ENCODE assay signal across 15 cellular contexts in the genomic region with DNA sequence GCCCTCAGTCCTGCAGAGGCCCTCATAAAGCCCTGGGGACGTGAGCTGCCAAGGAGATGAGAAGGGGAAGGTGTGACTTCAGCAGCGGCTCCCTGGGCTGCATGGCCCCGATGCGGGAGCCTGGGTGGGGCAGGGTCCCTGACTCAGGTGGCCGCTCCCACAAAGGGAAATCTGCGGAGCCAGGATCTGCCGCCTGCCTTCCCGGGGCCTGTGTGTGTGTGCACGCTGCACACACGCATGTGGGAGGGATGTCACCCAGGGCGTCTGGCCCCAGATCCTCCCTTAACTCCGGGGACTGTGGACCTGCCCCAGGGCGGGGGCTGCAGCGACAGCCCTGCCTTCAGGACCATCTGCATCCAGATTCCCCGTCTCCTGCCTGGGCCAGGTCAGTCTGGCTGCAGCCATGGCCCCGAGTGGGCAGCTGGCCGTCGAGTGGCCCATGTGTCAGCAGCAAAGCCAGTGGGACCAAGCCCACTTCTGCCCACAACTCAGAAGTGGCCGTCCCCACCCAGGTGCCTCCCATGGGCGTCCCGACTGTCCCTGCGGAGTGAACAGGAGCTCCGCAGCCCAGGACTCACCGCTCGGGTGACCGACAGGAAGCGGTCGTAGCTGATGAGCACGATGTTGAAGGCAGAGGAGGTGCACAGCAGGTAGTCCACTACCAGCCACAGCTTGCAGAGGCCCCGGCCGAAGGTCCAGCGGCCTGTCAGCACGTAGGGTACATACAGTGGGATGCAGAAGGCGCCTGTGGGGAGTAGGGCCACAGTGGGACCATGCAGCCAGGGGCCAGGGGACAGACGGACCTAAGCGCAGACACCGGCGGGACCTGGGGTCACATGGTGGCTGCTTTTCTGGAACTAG. TPM values are rescaled to one million over a fixed set of nuclear protein-coding genes. Genes with fewer than 3 reads are reported as not detected.
DNase-seq lines count a peak whose midpoint lies in the region; ATAC-seq and TF ChIP-seq lines count a peak whose summit lies in the region.
"Had no signal": no experiment of that assay in that cellular context is flagged by ENCODE, and none has a peak within 500 bp of the region (broad histone marks: within the 10 kb centered on the region; RNA-seq: fewer than 3 reads in every experiment).

No MANE protein-coding gene starts in this region.

- H3K27me3 ChIP-seq in GM23338 (ENCODE audit: insufficient read depth) (peaks cover 41% of the 10 kb centered on the region), iPS-18a (ENCODE audit: control insufficient read depth, insufficient read depth, low read length) (peaks cover 56% of the 10 kb centered on the region), testis (no peaks in the 10 kb centered on the region)

- H3F3A ChIP-seq in GM23338 (replicated peaks; ENCODE audit: low read depth): no peaks in the 10 kb centered on the region

- peaks cover 41% of the 10 kb centered on the region for H3K27me3 Mint-ChIP-seq in GM23338 (ENCODE audit: insufficient read depth, low read depth, poor library complexity)
- peaks cover 28% of the 10 kb centered on the region for H3K27me3 Mint-ChIP-seq in activated CD4-positive, alpha-beta memory T cell treated with anti-CD3 and anti-CD28 coated beads, Interleukin-2, amount 10 ng/mL, durations not matched to agents 7 days and 5 days

- no peaks in the 10 kb centered on the region for H3K36me3 ChIP-seq in GM23338 (ENCODE audit: insufficient read depth)
- H3K36me3 ChIP-seq in iPS-18a (ENCODE audit: control insufficient read depth, low read depth, low read length): no peaks in the 10 kb centered on the region
- no peaks in the 10 kb centered on the region for H3K36me3 ChIP-seq in testis (ENCODE audit: low read depth, missing control alignments)

- CTCF ChIA-PET in activated CD4-positive, alpha-beta memory T cell treated with anti-CD3 and anti-CD28 coated beads, Interleukin-2, amount 10 ng/mL, durations not matched to agents 7 days and 5 days (lab: Charles Lee): no interaction called here

- WGBS in testis, 2 donors: 59 to 66% methylated on average over 14 to 38 of the region's 38 CpGs

- no peak for TF ChIP-seq CTCF in GM23338 (conservative IDR thresholded peaks at IDR 0.05; ENCODE audit: low read depth in 2 of 2)
- no peak for TF ChIP-seq CTCF in VCaP (conservative IDR thresholded peaks at IDR 0.05)
- no peak for TF ChIP-seq CTCF in testis (IDR thresholded peaks at IDR 0.05)

- H3K27ac ChIP-seq in GM23338 (ENCODE audit: low read depth): no peak overlapping the region
- H3K27ac ChIP-seq in VCaP: peak overlapping the region; percentile 99
- H3K27ac ChIP-seq in iPS-18a (ENCODE audit: low read length): no peak overlapping the region
- H3K27ac ChIP-seq in testis: no peak overlapping the region

- POLR2A ChIA-PET in activated CD4-positive, alpha-beta memory T cell treated with anti-CD3 and anti-CD28 coated beads, Interleukin-2, amount 10 ng/mL, durations not matched to agents 7 days and 5 days (lab: Charles Lee): no interaction called here

- H3K9me2 ChIP-seq in GM23338 (ENCODE audit: insufficient read depth): no peaks in the 10 kb centered on the region

- ATAC-seq in GM23338 (no peak), GM19467 (IDR thresholded peaks at IDR 0.05; ENCODE audit: unreplicated experiment) (no peak)

- peak overlapping the region; percentile 74 for H3K4me3 Mint-ChIP-seq in GM23338
- no peak overlapping the region for H3K4me3 Mint-ChIP-seq in activated CD4-positive, alpha-beta memory T cell treated with anti-CD3 and anti-CD28 coated beads, Interleukin-2, amount 10 ng/mL, durations not matched to agents 7 days and 5 days
- H3K4me3 Mint-ChIP-seq: CD4-positive, alpha-beta T cell had no signal

- no peaks in the 10 kb centered on the region; the same call in 1 of the 2 replicates for H4K20me1 ChIP-seq in GM23338 (replicated peaks; ENCODE audit: insufficient read depth)

- no peaks in the 10 kb centered on the region for H3K79me2 ChIP-seq in GM23338 (replicated peaks; ENCODE audit: insufficient read depth)

- no peak for TF ChIP-seq POLR2A in testis (IDR thresholded peaks at IDR 0.05)

- H2AFZ ChIP-seq in GM23338: no peak overlapping the region

- peak overlapping the region; percentile 95; the same call in 1 of the 2 replicates for H3K4me2 ChIP-seq in GM23338

- H3K4me1 Mint-ChIP-seq in GM23338: peaks cover 13% of the 10 kb centered on the region
- H3K4me1 Mint-ChIP-seq in activated CD4-positive, alpha-beta memory T cell treated with anti-CD3 and anti-CD28 coated beads, Interleukin-2, amount 10 ng/mL, durations not matched to agents 7 days and 5 days: peaks cover 1% of the 10 kb centered on the region

- intact Hi-C loops in testis (cut with DNase I; ENCODE audit: low total_unique reads): no loop called here

- no peak overlapping the region for H3K9ac ChIP-seq in iPS-18a (ENCODE audit: low read length)

- H3K4me3 ChIP-seq in GM23338 (peak overlapping the region; percentile 75; the same call in 1 of the 2 replicates), iPS-18a (ENCODE audit: low read length) (peak overlapping the region; percentile 56), testis (no peak overlapping the region)

- H3K36me3 Mint-ChIP-seq in GM23338 (ENCODE audit: low read depth): no peaks in the 10 kb centered on the region
- H3K36me3 Mint-ChIP-seq in activated CD4-positive, alpha-beta memory T cell treated with anti-CD3 and anti-CD28 coated beads, Interleukin-2, amount 10 ng/mL, durations not matched to agents 7 days and 5 days (ENCODE audit: low read depth): no peaks in the 10 kb centered on the region

- H3K9me3 Mint-ChIP-seq in GM23338: no peaks in the 10 kb centered on the region
- H3K9me3 Mint-ChIP-seq in activated CD4-positive, alpha-beta memory T cell treated with anti-CD3 and anti-CD28 coated beads, Interleukin-2, amount 10 ng/mL, durations not matched to agents 7 days and 5 days: no peaks in the 10 kb centered on the region
- H3K9me3 Mint-ChIP-seq: CD4-positive, alpha-beta T cell had no signal

- H3K27ac Mint-ChIP-seq in GM23338: no peak overlapping the region
- no peak overlapping the region for H3K27ac Mint-ChIP-seq in activated CD4-positive, alpha-beta memory T cell treated with anti-CD3 and anti-CD28 coated beads, Interleukin-2, amount 10 ng/mL, durations not matched to agents 7 days and 5 days
- H3K27ac Mint-ChIP-seq: CD4-positive, alpha-beta T cell had no signal

- no peak for DNase-seq in GM23338 (ENCODE audit: low spot score)
- DNase-seq in retina: peak; percentile 29
- no peak for DNase-seq in activated CD4-positive, alpha-beta memory T cell treated with anti-CD3 and anti-CD28 coated beads, Interleukin-2, amount 10 ng/mL, durations not matched to agents 7 days and 5 days
- no peak for DNase-seq in testis
- DNase-seq: ACHN; AML-193; CD4-positive, alpha-beta T cell; Kasumi-1; NCI-H446 treated with DMSO at 0.1 percent for 48 hours; NK-92 treated with Interleukin-12 subunit alpha and Interleukin-12 subunit beta, amount 100 ng/mL, for 24 hours; OCI-M1; RPMI8226 had no signal

- H3K4me1 ChIP-seq in GM23338 (ENCODE audit: insufficient read depth): peaks cover 12% of the 10 kb centered on the region
- H3K4me1 ChIP-seq in iPS-18a (ENCODE audit: control insufficient read depth, low read depth, low read length): peaks cover 10% of the 10 kb centered on the region
- peaks cover 16% of the 10 kb centered on the region for H3K4me1 ChIP-seq in testis

- H3K9me3 ChIP-seq in iPS-18a (ENCODE audit: control insufficient read depth, low read depth, low read length): no peaks in the 10 kb centered on the region
- no peaks in the 10 kb centered on the region for H3K9me3 ChIP-seq in testis

TF ChIP-seq in GM23338, 12 proteins besides CTCF, POLR2A, EP300 and RAD21:
- TF ChIP-seq NANOG (IDR thresholded peaks at IDR 0.05; ENCODE audit: borderline replicate concordance): no peak
- TF ChIP-seq JUNB (IDR thresholded peaks at IDR 0.05; ENCODE audit: unreplicated experiment): no peak
- TF ChIP-seq EZH2 (IDR thresholded peaks at IDR 0.05; ENCODE audit: low read depth, unreplicated experiment): no peak

RNA-seq across cellular contexts. Expression of a gene that starts 1.9 kb away (rescaled TPM):
- total RNA-seq in GM23338 (2014; rRNA removed; shearing (Covaris generic)): 2.9 and 5.2 TPM in 2 replicates
- polyA plus RNA-seq in GM23338 (2016; fragmentation: Nextera tagmentation; extraction: Ambion mirVana) (1.5 and 2.0 TPM in 2 replicates), testis (ENCODE audit: insufficient read depth, low read depth, low replicate concordance) (0.67 TPM)
- not detected for total RNA-seq in activated CD4-positive, alpha-beta memory T cell treated with anti-CD3 and anti-CD28 coated beads, Interleukin-2, amount 10 ng/mL, durations not matched to agents 7 days and 5 days
- total RNA-seq in testis: 1 to 10 TPM; 1.1 to 2.5 TPM
- total RNA-seq: CD4-positive, alpha-beta T cell had no signal

RNA-seq across cellular contexts. Expression of a gene that starts 20.2 kb away (rescaled TPM):
- 24.2 and 31.2 TPM in 2 replicates for total RNA-seq in GM23338 (2014; rRNA removed; shearing (Covaris generic))
- polyA plus RNA-seq in GM23338 (2016; fragmentation: Nextera tagmentation; extraction: Ambion mirVana): 16.6 and 19.4 TPM in 2 replicates
- 10 to 100 TPM; 40.3 to 40.6 TPM for total RNA-seq in activated CD4-positive, alpha-beta memory T cell treated with anti-CD3 and anti-CD28 coated beads, Interleukin-2, amount 10 ng/mL, durations not matched to agents 7 days and 5 days
- 10 to 100 TPM; 49.8 to 57.2 TPM for total RNA-seq in testis
- 48.5 TPM for polyA plus RNA-seq in testis (ENCODE audit: insufficient read depth, low read depth, low replicate concordance)

RNA-seq across cellular contexts. Expression of a gene that starts 35.3 kb away (rescaled TPM):
- 11.3 and 13.6 TPM in 2 replicates for total RNA-seq in GM23338 (2014; rRNA removed; shearing (Covaris generic))
- polyA plus RNA-seq in GM23338 (2016; fragmentation: Nextera tagmentation; extraction: Ambion mirVana) (11.7 and 15.4 TPM in 2 replicates), testis (ENCODE audit: insufficient read depth, low read depth, low replicate concordance) (53.3 TPM)
- 10 to 100 TPM; 25.6 to 27.2 TPM for total RNA-seq in activated CD4-positive, alpha-beta memory T cell treated with anti-CD3 and anti-CD28 coated beads, Interleukin-2, amount 10 ng/mL, durations not matched to agents 7 days and 5 days
- 10 to 100 TPM; 61.9 to 76.8 TPM for total RNA-seq in testis

Comparison
In these comparisons a context has a peak if more than half of its experiments do, and no peak if none do; other contexts are left out.
1. H3K4me3 ChIP-seq: peak in GM23338 (single experiment) and iPS-18a (single experiment); none in testis (0 of 2).